Comparison of ENCODE assay signal across 8 cellular contexts in genomic region chr16:324451-325334, GRCh38.
A peak's percentile ranks its signal among the peaks of the same experiment; 100 is the strongest.
DNase-seq lines count a peak whose midpoint lies in the region; ATAC-seq, FAIRE-seq and TF ChIP-seq lines count a peak whose summit lies in the region.

No MANE protein-coding gene starts in this region.

- H3K27me3 Mint-ChIP-seq in T-helper 2 cell treated with Interferon-gamma antibody and Interleukin-4, amounts not matched to agents 5 μg/mL and 100 μg/mL, for 36 hours (ENCODE audit: low read depth), result no peaks in the 10 kb centered on the region

- peaks cover 74% of the 10 kb centered on the region for H3K79me2 ChIP-seq in MM.1S (ENCODE audit: low read length)

- no peak overlapping the region for H3K27ac ChIP-seq in MM.1S (ENCODE audit: low read length)

- no peak for TF ChIP-seq POLR2A in H54 (IDR thresholded peaks at IDR 0.05; ENCODE audit: low read depth, low read length)

- no peaks in the 10 kb centered on the region for H4K20me1 ChIP-seq in MM.1S (ENCODE audit: insufficient read depth, low read length)

- no peak for FAIRE-seq in H54 (lab: Jason Lieb, UNC)

- H3K27me3 ChIP-seq in MM.1S (replicated peaks; ENCODE audit: insufficient read depth, low read length), result no peaks in the 10 kb centered on the region

- H3K27ac Mint-ChIP-seq in T-helper 2 cell treated with Interferon-gamma antibody and Interleukin-4, amounts not matched to agents 5 μg/mL and 100 μg/mL, for 36 hours, result peak overlapping the region; percentile 81

- H3K9me3 ChIP-seq in MM.1S (replicated peaks; ENCODE audit: insufficient read depth, low read length), result no peaks in the 10 kb centered on the region

- no peaks in the 10 kb centered on the region for H3K9me3 Mint-ChIP-seq in T-helper 2 cell treated with Interferon-gamma antibody and Interleukin-4, amounts not matched to agents 5 μg/mL and 100 μg/mL, for 36 hours

- no peaks in the 10 kb centered on the region for H3K36me3 ChIP-seq in MM.1S (replicated peaks; ENCODE audit: insufficient read depth, low read length)

- peak; percentile 51 for ATAC-seq in GM18868 (IDR thresholded peaks at IDR 0.05; ENCODE audit: unreplicated experiment)
- no peak for ATAC-seq in HG02970 (IDR thresholded peaks at IDR 0.05; ENCODE audit: low FRiP score, unreplicated experiment)

- no peak overlapping the region for H3K4me3 ChIP-seq in MM.1S (ENCODE audit: low read length)

- H2AFZ ChIP-seq in MM.1S (ENCODE audit: low read length), result no peak overlapping the region

- TF ChIP-seq CTCF in MM.1S (IDR thresholded peaks at IDR 0.05; ENCODE audit: low read length), result no peak

- H3K4me2 ChIP-seq in MM.1S (ENCODE audit: low read depth, low read length), result no peak overlapping the region

- no peaks in the 10 kb centered on the region for H3K4me1 ChIP-seq in MM.1S (ENCODE audit: low read length)

- peak overlapping the region; percentile 76 for H3K4me3 Mint-ChIP-seq in T-helper 2 cell treated with Interferon-gamma antibody and Interleukin-4, amounts not matched to agents 5 μg/mL and 100 μg/mL, for 36 hours

- H3K36me3 Mint-ChIP-seq in T-helper 2 cell treated with Interferon-gamma antibody and Interleukin-4, amounts not matched to agents 5 μg/mL and 100 μg/mL, for 36 hours (ENCODE audit: low read depth), result peaks cover 6% of the 10 kb centered on the region

- H3K9me2 ChIP-seq in MM.1S (replicated peaks; ENCODE audit: insufficient read depth, low read length), result no peaks in the 10 kb centered on the region

- DNase-seq in T-helper 2 cell treated with Interferon-gamma antibody and Interleukin-4, amounts not matched to agents 5 μg/mL and 100 μg/mL, for 36 hours (ENCODE audit: low spot score), result peak; percentile 64
- DNase-seq in central memory CD4-positive, alpha-beta T cell, result peak; percentile 93
- peak; percentile 55 to 63 for DNase-seq in stimulated activated CD4-positive, alpha-beta T cell treated with anti-CD3 and anti-CD28 coated beads, Interleukin-2, amount 100 ng/mL, for 24 hours
- DNase-seq in MM.1S (no peak), NCI-H1694 treated with DMSO at 0.1 percent for 48 hours (lab: John Stamatoyannopoulos, UW) (no peak), H54 (ENCODE audit: insufficient read length, low spot score) (no peak)

- no peaks in the 10 kb centered on the region for H3F3A ChIP-seq in MM.1S (ENCODE audit: insufficient read depth, low read length)

- H3K4me1 Mint-ChIP-seq in T-helper 2 cell treated with Interferon-gamma antibody and Interleukin-4, amounts not matched to agents 5 μg/mL and 100 μg/mL, for 36 hours (ENCODE audit: low read depth), result peaks cover 32% of the 10 kb centered on the region

- H3K9ac ChIP-seq in MM.1S (ENCODE audit: low read length), result no peak overlapping the region

Comparison
In these comparisons a context has a peak if more than half of its experiments do, and no peak if none do; other contexts are left out.
1. DNase-seq: peak in T-helper 2 cell treated with Interferon-gamma antibody and Interleukin-4, amounts not matched to agents 5 μg/mL and 100 μg/mL, for 36 hours (single experiment), central memory CD4-positive, alpha-beta T cell (single experiment) and stimulated activated CD4-positive, alpha-beta T cell treated with anti-CD3 and anti-CD28 coated beads, Interleukin-2, amount 100 ng/mL, for 24 hours (2 of 2); none in MM.1S (single experiment), NCI-H1694 treated with DMSO at 0.1 percent for 48 hours (single experiment) and H54 (single experiment).